22 cellular contexts compared by ENCODE assay signal in genomic region chr4:129474698-129475097, GRCh38.
DNase-seq lines count a peak whose midpoint lies in the region; ATAC-seq and TF ChIP-seq lines count a peak whose summit lies in the region.
"Had no signal": no experiment of that assay in that cellular context is flagged by ENCODE, and none has a peak within 500 bp of the region (broad histone marks: within the 10 kb centered on the region; RNA-seq: fewer than 3 reads in every experiment).

No MANE protein-coding gene starts in this region.

- no peaks in the 10 kb centered on the region for H3F3A ChIP-seq in GM23338 (replicated peaks; ENCODE audit: low read depth)

- H3K4ac ChIP-seq in mesendoderm (ENCODE audit: low read depth, low read length), result no peak overlapping the region

- H3K4me1 ChIP-seq in GM23338 (ENCODE audit: insufficient read depth) (no peaks in the 10 kb centered on the region), endodermal cell (ENCODE audit: control insufficient read depth, insufficient read depth, low read length) (no peaks in the 10 kb centered on the region), mesendoderm (ENCODE audit: control insufficient read depth, low read depth, low read length) (no peaks in the 10 kb centered on the region)
- H3K4me1 ChIP-seq: A549; BE2C; BLaER1 treated with 17β-estradiol and CSF1 and Interleukin-3, amounts not matched to agents 10 nM and 100 nM had no signal

- peaks cover 4% of the 10 kb centered on the region for H3K27me3 Mint-ChIP-seq in GM23338 (ENCODE audit: insufficient read depth, low read depth, poor library complexity)
- no peaks in the 10 kb centered on the region for H3K27me3 Mint-ChIP-seq in endodermal cell (ENCODE audit: insufficient read depth)
- no peaks in the 10 kb centered on the region for H3K27me3 Mint-ChIP-seq in activated T-cell treated with anti-CD3 and anti-CD28 coated beads, Interleukin-2, amount 50 U/mL, for 72 hours (ENCODE audit: low read depth)
- H3K27me3 Mint-ChIP-seq: CD4-positive, alpha-beta T cell had no signal

- H3K4me3 ChIP-seq in GM23338 (no peak overlapping the region), endodermal cell (ENCODE audit: low read length) (no peak overlapping the region), mesendoderm (ENCODE audit: low read length) (no peak overlapping the region)
- H3K4me3 ChIP-seq: A549; BLaER1 treated with 17β-estradiol and CSF1 and Interleukin-3, amounts not matched to agents 10 nM and 100 nM; GM23248 had no signal

- H3K4me3 Mint-ChIP-seq in GM23338 (no peak overlapping the region), endodermal cell (no peak overlapping the region)
- no peak overlapping the region for H3K4me3 Mint-ChIP-seq in activated T-cell treated with anti-CD3 and anti-CD28 coated beads, Interleukin-2, amount 50 U/mL, for 72 hours
- H3K4me3 Mint-ChIP-seq: CD14-positive monocyte; CD4-positive, alpha-beta T cell; CD8-positive, alpha-beta memory T cell had no signal

- WGBS in endodermal cell (ENCODE audit: insufficient coverage in 1 of 2, insufficient read length in 1 of 2), 2 experiments, result 88 to 92% methylated on average over 3 to 4 of the region's 4 CpGs
- no CpG with 5 or more reads among the region's 4 CpGs for WGBS in mesendoderm (ENCODE audit: extremely low coverage, insufficient coverage, low lambda C conversion rate)

- H3K27ac Mint-ChIP-seq in GM23338 (no peak overlapping the region), endodermal cell (no peak overlapping the region)
- no peak overlapping the region for H3K27ac Mint-ChIP-seq in activated T-cell treated with anti-CD3 and anti-CD28 coated beads, Interleukin-2, amount 50 U/mL, for 72 hours
- H3K27ac Mint-ChIP-seq: CD14-positive monocyte; CD4-positive, alpha-beta T cell; CD8-positive, alpha-beta memory T cell had no signal

- H3K18ac ChIP-seq in mesendoderm (ENCODE audit: low read length), result no peak overlapping the region

- no peak overlapping the region for H2BK15ac ChIP-seq in mesendoderm (replicated peaks; ENCODE audit: low read depth)

- H3K23ac ChIP-seq in mesendoderm (ENCODE audit: low read length), result no peak overlapping the region

- H4K5ac ChIP-seq in mesendoderm (ENCODE audit: low read length), result no peak overlapping the region

- TF ChIP-seq CTCF in GM23338 (conservative IDR thresholded peaks at IDR 0.05; ENCODE audit: low read depth in 2 of 2) (no peak), endodermal cell (conservative IDR thresholded peaks at IDR 0.05) (no peak)

- H3K79me1 ChIP-seq in mesendoderm (ENCODE audit: low read length), result no peaks in the 10 kb centered on the region

- H3K4me2 ChIP-seq in GM23338 (no peak overlapping the region), mesendoderm (ENCODE audit: low read length) (no peak overlapping the region)
- H3K4me2 ChIP-seq: A549; BLaER1 treated with 17β-estradiol and CSF1 and Interleukin-3, amounts not matched to agents 10 nM and 100 nM had no signal

- no peaks in the 10 kb centered on the region for H3K79me2 ChIP-seq in GM23338 (replicated peaks; ENCODE audit: insufficient read depth)
- no peaks in the 10 kb centered on the region for H3K79me2 ChIP-seq in mesendoderm (ENCODE audit: control insufficient read depth, insufficient read depth, low read length)

- H3K9me2 ChIP-seq in GM23338 (ENCODE audit: insufficient read depth), result peaks cover 5% of the 10 kb centered on the region; the same call in 1 of the 2 replicates

- no peak overlapping the region for H2AK5ac ChIP-seq in mesendoderm (ENCODE audit: low read length)

- H2BK5ac ChIP-seq in mesendoderm (ENCODE audit: low read length), result no peak overlapping the region

- ATAC-seq in GM23338 (no peak), GM21737 (IDR thresholded peaks at IDR 0.05; ENCODE audit: unreplicated experiment) (no peak), GM21576 (IDR thresholded peaks at IDR 0.05; ENCODE audit: unreplicated experiment) (no peak)
- no peak for ATAC-seq in activated T-cell treated with anti-CD3 and anti-CD28 coated beads, Interleukin-2, amount 50 U/mL, for 72 hours (replicated peaks in 1 of 2)
- ATAC-seq: A549 had no signal

- H3K36me3 ChIP-seq in GM23338 (ENCODE audit: insufficient read depth) (no peaks in the 10 kb centered on the region), endodermal cell (ENCODE audit: control insufficient read depth, insufficient read depth, low read length) (no peaks in the 10 kb centered on the region), mesendoderm (ENCODE audit: control insufficient read depth, insufficient read depth, low read length) (no peaks in the 10 kb centered on the region)
- H3K36me3 ChIP-seq: BE2C; BLaER1 treated with 17β-estradiol and CSF1 and Interleukin-3, amounts not matched to agents 10 nM and 100 nM had no signal

- H3K4me1 Mint-ChIP-seq in GM23338 (no peaks in the 10 kb centered on the region), endodermal cell (no peaks in the 10 kb centered on the region)
- no peaks in the 10 kb centered on the region for H3K4me1 Mint-ChIP-seq in activated T-cell treated with anti-CD3 and anti-CD28 coated beads, Interleukin-2, amount 50 U/mL, for 72 hours (ENCODE audit: low read depth)
- H3K4me1 Mint-ChIP-seq: CD14-positive monocyte; CD8-positive, alpha-beta memory T cell had no signal

- H3K9me3 Mint-ChIP-seq in GM23338, result peaks cover 6% of the 10 kb centered on the region; the same call in 2 of the 3 replicates
- peaks cover 4% of the 10 kb centered on the region for H3K9me3 Mint-ChIP-seq in endodermal cell
- H3K9me3 Mint-ChIP-seq in activated T-cell treated with anti-CD3 and anti-CD28 coated beads, Interleukin-2, amount 50 U/mL, for 72 hours, result peaks cover 13 to 14% of the 10 kb centered on the region in 2 donors

- H3K36me3 Mint-ChIP-seq in GM23338 (ENCODE audit: low read depth) (no peaks in the 10 kb centered on the region), endodermal cell (ENCODE audit: low read depth) (no peaks in the 10 kb centered on the region)
- peaks cover 0 to 4% of the 10 kb centered on the region in 2 donors for H3K36me3 Mint-ChIP-seq in activated T-cell treated with anti-CD3 and anti-CD28 coated beads, Interleukin-2, amount 50 U/mL, for 72 hours (ENCODE audit: insufficient read depth in 2 of 2)
- H3K36me3 Mint-ChIP-seq: CD14-positive monocyte; CD8-positive, alpha-beta memory T cell had no signal

- H2AFZ ChIP-seq in GM23338, result no peak overlapping the region
- H2AFZ ChIP-seq: GM23248 had no signal

- DNase-seq in GM23338 (ENCODE audit: low spot score) (peak; percentile 6), endodermal cell (peak; percentile 54), mesendoderm (peak; percentile 11)
- DNase-seq in activated T-cell treated with anti-CD3 and anti-CD28 coated beads, Interleukin-2, amount 50 U/mL, for 72 hours, result no peak
- DNase-seq: 8988T; ACHN; AML-193; BE2C; CD4-positive, alpha-beta T cell; CD8-positive, alpha-beta memory T cell; DMS 273 treated with DMSO at 0.1 percent for 48 hours; DMS79; EL; GF-D8; GM23248; H7; HCEC 1CT had no signal

- H3K9me3 ChIP-seq in endodermal cell (ENCODE audit: control insufficient read depth, low read length), result no peaks in the 10 kb centered on the region
- H3K9me3 ChIP-seq: A549, BE2C had no signal

- H3K27me3 ChIP-seq in GM23338 (ENCODE audit: insufficient read depth) (no peaks in the 10 kb centered on the region), endodermal cell (ENCODE audit: control insufficient read depth, insufficient read depth, low read length, poor library complexity, severe bottlenecking) (no peaks in the 10 kb centered on the region), mesendoderm (ENCODE audit: insufficient read depth, low read length, poor library complexity) (no peaks in the 10 kb centered on the region)
- H3K27me3 ChIP-seq: BE2C; BLaER1 treated with 17β-estradiol and CSF1 and Interleukin-3, amounts not matched to agents 10 nM and 100 nM had no signal

- no peak overlapping the region for H3K27ac ChIP-seq in GM23338 (ENCODE audit: low read depth)
- no peak overlapping the region for H3K27ac ChIP-seq in endodermal cell (ENCODE audit: low read depth, low read length)
- H3K27ac ChIP-seq in mesendoderm (ENCODE audit: low read depth, low read length), result no peak overlapping the region
- H3K27ac ChIP-seq: A549; BLaER1 treated with 17β-estradiol and CSF1 and Interleukin-3, amounts not matched to agents 10 nM and 100 nM; GM23248 had no signal

- H4K20me1 ChIP-seq in GM23338 (replicated peaks; ENCODE audit: insufficient read depth), result no peaks in the 10 kb centered on the region
- H4K20me1 ChIP-seq: BLaER1 treated with 17β-estradiol and CSF1 and Interleukin-3, amounts not matched to agents 10 nM and 100 nM had no signal

- H3K56ac ChIP-seq in mesendoderm (ENCODE audit: low read length), result no peak overlapping the region

- no peak overlapping the region for H4K8ac ChIP-seq in mesendoderm (ENCODE audit: low read depth, low read length)

- H3K9ac ChIP-seq in endodermal cell (ENCODE audit: extremely low read depth, low read length, poor library complexity, severe bottlenecking), result no peak overlapping the region
- no peak overlapping the region for H3K9ac ChIP-seq in mesendoderm (ENCODE audit: low read length)
- H3K9ac ChIP-seq: BLaER1 treated with 17β-estradiol and CSF1 and Interleukin-3, amounts not matched to agents 10 nM and 100 nM; GM23248 had no signal

- no peak overlapping the region for H2BK120ac ChIP-seq in mesendoderm (ENCODE audit: low read depth, low read length)

TF ChIP-seq in GM23338, 12 proteins besides CTCF, POLR2A, EP300 and RAD21 (continues in another document):
- TF ChIP-seq JUNB (IDR thresholded peaks at IDR 0.05; ENCODE audit: unreplicated experiment), result no peak
- no peak for TF ChIP-seq EZH2phosphoT487 (IDR thresholded peaks at IDR 0.05; ENCODE audit: unreplicated experiment)
- TF ChIP-seq CREB1 (CRISPR knock-in tag; IDR thresholded peaks at IDR 0.05; ENCODE audit: low read depth), result no peak
- TF ChIP-seq POLR2AphosphoS5 (IDR thresholded peaks at IDR 0.05; ENCODE audit: low read depth), result no peak
- no peak for TF ChIP-seq ZNF114 (CRISPR knock-in tag; IDR thresholded peaks at IDR 0.05)

Comparison
In these comparisons a context has a peak if more than half of its experiments do, and no peak if none do; other contexts are left out.
1. DNase-seq: peak in GM23338 (single experiment), endodermal cell (single experiment) and mesendoderm (single experiment); none in activated T-cell treated with anti-CD3 and anti-CD28 coated beads, Interleukin-2, amount 50 U/mL, for 72 hours (0 of 2).